Comparison of ENCODE assay signal across 21 cellular contexts in genomic region chr6:142543576-142543975, GRCh38.
DNase-seq lines count a peak whose midpoint lies in the region; ATAC-seq and TF ChIP-seq lines count a peak whose summit lies in the region.
"Had no signal": no experiment of that assay in that cellular context is flagged by ENCODE, and none has a peak within 500 bp of the region (broad histone marks: within the 10 kb centered on the region; RNA-seq: fewer than 3 reads in every experiment).

No MANE protein-coding gene starts in this region.

- H3K79me2 ChIP-seq in ACC112 (ENCODE audit: control insufficient read depth, insufficient read depth, low read length, unreplicated experiment), result no peaks in the 10 kb centered on the region
- no peaks in the 10 kb centered on the region for H3K79me2 ChIP-seq in GM23248 (ENCODE audit: insufficient read depth)
- H3K79me2 ChIP-seq in hepatocyte, result no peaks in the 10 kb centered on the region

- no peaks in the 10 kb centered on the region for H3K9me3 ChIP-seq in GM23248 (ENCODE audit: low read depth)
- H3K9me3 ChIP-seq in adipocyte (ENCODE audit: control insufficient read depth, low read length), result no peaks in the 10 kb centered on the region
- H3K9me3 ChIP-seq in hepatocyte (ENCODE audit: low read depth), result no peaks in the 10 kb centered on the region
- H3K9me3 ChIP-seq: SJCRH30 had no signal

- peaks cover 22% of the 10 kb centered on the region for H3K4me1 Mint-ChIP-seq in activated naive CD8-positive, alpha-beta T cell treated with anti-CD3 and anti-CD28 coated beads for 36 hours

- H2AFZ ChIP-seq in ACC112 (ENCODE audit: low read length, unreplicated experiment), result peak overlapping the region; percentile 25
- peak overlapping the region; percentile 91 for H2AFZ ChIP-seq in GM23248
- no peak overlapping the region for H2AFZ ChIP-seq in hepatocyte

- H4K20me1 ChIP-seq in GM23248 (ENCODE audit: insufficient read depth), result no peaks in the 10 kb centered on the region
- H4K20me1 ChIP-seq in hepatocyte (ENCODE audit: insufficient read depth, poor library complexity, severe bottlenecking), result no peaks in the 10 kb centered on the region

- no peaks in the 10 kb centered on the region for H3K36me3 ChIP-seq in ACC112 (ENCODE audit: insufficient read depth, low read length)
- H3K36me3 ChIP-seq in GM23248 (ENCODE audit: low read depth), result no peaks in the 10 kb centered on the region
- no peaks in the 10 kb centered on the region for H3K36me3 ChIP-seq in adipocyte (ENCODE audit: control insufficient read depth, insufficient read depth, low read length, severe bottlenecking)
- no peaks in the 10 kb centered on the region for H3K36me3 ChIP-seq in hepatocyte (replicated peaks; ENCODE audit: insufficient read depth, low read depth)
- H3K36me3 ChIP-seq: SJCRH30 had no signal

- ATAC-seq in GM21737 (IDR thresholded peaks at IDR 0.05; ENCODE audit: unreplicated experiment), result no peak
- no peak for ATAC-seq in GM18519 (IDR thresholded peaks at IDR 0.05; ENCODE audit: low FRiP score, unreplicated experiment)

- H3K27me3 Mint-ChIP-seq in activated naive CD8-positive, alpha-beta T cell treated with anti-CD3 and anti-CD28 coated beads for 36 hours, result no peaks in the 10 kb centered on the region

- peaks cover 11% of the 10 kb centered on the region for H3K4me1 ChIP-seq in ACC112 (ENCODE audit: control insufficient read depth, insufficient read depth, low read length, unreplicated experiment)
- H3K4me1 ChIP-seq in GM23248 (ENCODE audit: insufficient read depth), result peaks cover 14% of the 10 kb centered on the region
- H3K4me1 ChIP-seq in adipocyte (ENCODE audit: control insufficient read depth, insufficient read depth, low read length), result peaks cover 10% of the 10 kb centered on the region
- no peaks in the 10 kb centered on the region for H3K4me1 ChIP-seq in hepatocyte (ENCODE audit: insufficient read depth)
- H3K4me1 ChIP-seq: SJCRH30 had no signal

- TF ChIP-seq CTCF in hepatocyte (IDR thresholded peaks at IDR 0.05; ENCODE audit: poor library complexity), result no peak

- no peak overlapping the region for H3K4me3 Mint-ChIP-seq in activated naive CD8-positive, alpha-beta T cell treated with anti-CD3 and anti-CD28 coated beads for 36 hours
- H3K4me3 Mint-ChIP-seq: CD4-positive, CD25-positive, alpha-beta regulatory T cell had no signal

- H3K9ac ChIP-seq in GM23248, result no peak overlapping the region
- no peak overlapping the region for H3K9ac ChIP-seq in adipocyte (ENCODE audit: low read length)
- H3K9ac ChIP-seq: KMS-11 had no signal

- H3K4me3 ChIP-seq in ACC112 (ENCODE audit: low read depth, low read length) (no peak overlapping the region), GM23248 (no peak overlapping the region), adipocyte (ENCODE audit: low read length) (no peak overlapping the region), hepatocyte (no peak overlapping the region)
- H3K4me3 ChIP-seq: SJCRH30 had no signal

- no peak overlapping the region for H3K4me2 ChIP-seq in GM23248 (ENCODE audit: unreplicated experiment)
- H3K4me2 ChIP-seq in hepatocyte, result no peak overlapping the region
- H3K4me2 ChIP-seq: KMS-11 had no signal

- H3K27me3 ChIP-seq in ACC112 (ENCODE audit: insufficient read depth, low read length) (peaks cover 3% of the 10 kb centered on the region; the same call in 1 of the 2 replicates), GM23248 (replicated peaks; ENCODE audit: insufficient read depth) (no peaks in the 10 kb centered on the region), adipocyte (replicated peaks; ENCODE audit: control insufficient read depth, insufficient read depth, low read length) (peaks cover 6% of the 10 kb centered on the region), hepatocyte (no peaks in the 10 kb centered on the region)

- 17 to 20% methylated on average over 3 of the region's 3 CpGs for WGBS in GM23248 (ENCODE audit: low coverage in 1 of 2, low lambda C conversion rate in 2 of 2, missing lambda C conversion rate in 2 of 2), 2 experiments
- WGBS in hepatocyte (ENCODE audit: low lambda C conversion rate, missing lambda C conversion rate), result 55% methylated on average over 3 of the region's 3 CpGs

- H3K27ac Mint-ChIP-seq in activated naive CD8-positive, alpha-beta T cell treated with anti-CD3 and anti-CD28 coated beads for 36 hours, result no peak overlapping the region
- H3K27ac Mint-ChIP-seq: CD4-positive, CD25-positive, alpha-beta regulatory T cell had no signal

- no peak overlapping the region for H3K27ac ChIP-seq in ACC112 (ENCODE audit: low read depth, low read length)
- no peak overlapping the region for H3K27ac ChIP-seq in GM23248
- H3K27ac ChIP-seq in hepatocyte, result peak overlapping the region; percentile 57
- H3K27ac ChIP-seq: HL-60, KMS-11, SJCRH30 had no signal

- no peaks in the 10 kb centered on the region for H3K36me3 Mint-ChIP-seq in activated naive CD8-positive, alpha-beta T cell treated with anti-CD3 and anti-CD28 coated beads for 36 hours
- H3K36me3 Mint-ChIP-seq: CD4-positive, CD25-positive, alpha-beta regulatory T cell had no signal

- DNase-seq in GM23248, result no peak
- DNase-seq in adipocyte (ENCODE audit: low read depth), result peak; percentile 7
- DNase-seq in hepatocyte (ENCODE audit: low spot score), result no peak
- no peak for DNase-seq in activated naive CD8-positive, alpha-beta T cell treated with anti-CD3 and anti-CD28 coated beads for 36 hours
- DNase-seq: CD4-positive, CD25-positive, alpha-beta regulatory T cell; COR-L47; DMS79; MV-4-11; NCI-H1105 treated with DMSO at 0.1 percent for 48 hours; NCI-H1694; NCI-H2081; NCI-H2171; NCI-H524 treated with DMSO at 0.1 percent for 48 hours; OCI-M1; SJCRH30; T-helper 1 cell had no signal

- H3F3A ChIP-seq in GM23248 (ENCODE audit: insufficient read depth), result 0 out of 2 replicates have a peak, but pooled peaks cover 8% of the 10 kb centered on the region

- H3K9me3 Mint-ChIP-seq in activated naive CD8-positive, alpha-beta T cell treated with anti-CD3 and anti-CD28 coated beads for 36 hours, result peaks cover 2% of the 10 kb centered on the region

- H3K9me2 ChIP-seq in GM23248 (ENCODE audit: insufficient read depth) (no peaks in the 10 kb centered on the region), hepatocyte (replicated peaks; ENCODE audit: insufficient read depth) (no peaks in the 10 kb centered on the region)

- in situ Hi-C loops in GM23248 (cut with MboI), result no loop called here
